Comparison of ENCODE assay signal across 1 cellular context in the genomic region with DNA sequence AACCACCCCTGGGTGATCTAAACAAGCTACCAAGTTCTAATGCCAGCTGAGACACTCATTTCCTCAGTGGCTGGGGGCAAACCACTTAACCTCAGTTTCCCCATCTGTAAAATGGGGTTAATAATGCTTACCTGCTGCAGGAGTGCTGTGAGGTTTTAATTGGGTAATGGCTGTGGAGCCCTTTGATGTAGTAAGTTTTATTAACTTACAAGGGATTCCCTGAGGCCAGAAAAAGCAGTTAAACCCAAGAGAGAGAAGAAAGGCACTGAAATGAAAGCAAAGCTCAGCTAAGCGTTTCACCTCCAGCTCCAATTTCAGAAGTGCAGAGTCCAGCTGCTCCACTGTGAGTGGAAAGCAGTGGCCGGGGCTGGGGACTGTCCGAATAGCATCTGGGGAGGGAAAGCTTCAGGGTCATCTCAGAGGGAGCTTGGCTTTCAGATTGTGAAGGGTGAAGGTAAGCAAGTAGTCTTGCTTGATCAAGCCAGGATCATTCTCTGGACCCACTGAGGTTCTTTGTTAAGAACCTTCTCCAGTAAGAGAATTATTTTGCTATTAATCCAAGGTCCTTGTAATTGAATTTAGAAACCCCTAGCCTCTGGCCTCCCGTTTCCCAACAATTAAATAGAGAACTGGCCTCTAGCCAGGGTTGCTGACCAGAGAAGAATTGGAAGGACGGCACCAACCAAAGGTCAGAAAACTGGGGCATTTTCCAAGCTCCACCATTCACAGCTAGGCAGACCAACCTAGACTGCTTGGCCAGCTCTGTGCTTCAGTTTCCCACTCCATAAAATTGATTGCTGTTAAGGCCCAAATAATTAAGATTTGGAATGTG.
A peak's percentile ranks its signal among the peaks of the same experiment; 100 is the strongest.
TF ChIP-seq lines count a peak whose summit lies in the region.

No MANE protein-coding gene starts in this region.

TF ChIP-seq in HepG2, 621 proteins besides CTCF, POLR2A, EP300 and RAD21 (continued from another document and continues in another):
- TF ChIP-seq PHF20 (CRISPR knock-in tag; IDR thresholded peaks at IDR 0.05) (no peak), TAF1 (CRISPR knock-in tag; IDR thresholded peaks at IDR 0.05) (no peak), ZNF687 (CRISPR knock-in tag; IDR thresholded peaks at IDR 0.05) (no peak), ZNF775 (CRISPR knock-in tag; IDR thresholded peaks at IDR 0.05; ENCODE audit: borderline replicate concordance) (no peak), ZNF143 (CRISPR knock-in tag; IDR thresholded peaks at IDR 0.05) (no peak), ZNF609 (CRISPR knock-in tag; IDR thresholded peaks at IDR 0.05; ENCODE audit: borderline replicate concordance) (0 out of 2 replicates have a peak, but pooled peaks have one; percentile 48), U2AF1 (optimal IDR thresholded peaks at IDR 0.05; ENCODE audit: low read depth, low read length) (no peak), ZBTB1 (CRISPR knock-in tag; IDR thresholded peaks at IDR 0.05; ENCODE audit: borderline replicate concordance) (no peak), ZBTB7A (CRISPR knock-in tag; IDR thresholded peaks at IDR 0.05) (no peak), POGZ (CRISPR knock-in tag; IDR thresholded peaks at IDR 0.05) (no peak), ZNF567 (CRISPR knock-in tag; IDR thresholded peaks at IDR 0.05; ENCODE audit: borderline replicate concordance) (0 out of 2 replicates have a peak, but pooled peaks have one; percentile 23), SP4 (CRISPR knock-in tag; IDR thresholded peaks at IDR 0.05) (no peak), ZNF296 (CRISPR knock-in tag; conservative IDR thresholded peaks at IDR 0.05) (no peak), NFATC3 (CRISPR knock-in tag; IDR thresholded peaks at IDR 0.05) (no peak), SMYD3 (CRISPR knock-in tag; IDR thresholded peaks at IDR 0.05) (no peak), KDM2A (CRISPR knock-in tag; IDR thresholded peaks at IDR 0.05; ENCODE audit: borderline replicate concordance, low read depth) (0 out of 2 replicates have a peak, but pooled peaks have one; percentile 21), GATA4 (IDR thresholded peaks at IDR 0.05; ENCODE audit: borderline replicate concordance, low read depth) (no peak), POGK (CRISPR knock-in tag; conservative IDR thresholded peaks at IDR 0.05) (no peak), GATAD2A (CRISPR knock-in tag; IDR thresholded peaks at IDR 0.05) (peak; percentile 37; the same call in 1 of the 2 replicates), NCOA1 (CRISPR knock-in tag; IDR thresholded peaks at IDR 0.05) (no peak), GTF2F1 (IDR thresholded peaks at IDR 0.05; ENCODE audit: low read length) (no peak), BCL6 (CRISPR knock-in tag; IDR thresholded peaks at IDR 0.05) (0 out of 2 replicates have a peak, but pooled peaks have one; percentile 7), ZMAT3 (CRISPR knock-in tag; conservative IDR thresholded peaks at IDR 0.05) (no peak), ZNF772 (CRISPR knock-in tag; IDR thresholded peaks at IDR 0.05) (no peak), FOXC1 (CRISPR knock-in tag; IDR thresholded peaks at IDR 0.05; ENCODE audit: borderline replicate concordance) (no peak), KLF6 (CRISPR knock-in tag; IDR thresholded peaks at IDR 0.05) (no peak), FOXK1 (CRISPR knock-in tag; IDR thresholded peaks at IDR 0.05; ENCODE audit: borderline replicate concordance, low read depth) (no peak), SALL2 (CRISPR knock-in tag; IDR thresholded peaks at IDR 0.05) (no peak), SRF (IDR thresholded peaks at IDR 0.05; ENCODE audit: low read depth, low read length) (no peak), ZKSCAN8 (CRISPR knock-in tag; IDR thresholded peaks at IDR 0.05; ENCODE audit: borderline replicate concordance) (no peak), SATB2 (CRISPR knock-in tag; IDR thresholded peaks at IDR 0.05) (no peak), ZNF282 (IDR thresholded peaks at IDR 0.05; ENCODE audit: partially characterized antibody) (no peak), ZNF530 (CRISPR knock-in tag; IDR thresholded peaks at IDR 0.05; ENCODE audit: low read depth) (no peak), ZNF660 (CRISPR knock-in tag; IDR thresholded peaks at IDR 0.05; ENCODE audit: borderline replicate concordance, low read depth) (no peak), HOMEZ (CRISPR knock-in tag; IDR thresholded peaks at IDR 0.05; ENCODE audit: low read depth) (no peak), ZNF589 (CRISPR knock-in tag; conservative IDR thresholded peaks at IDR 0.05) (no peak), REL (CRISPR knock-in tag; conservative IDR thresholded peaks at IDR 0.05) (no peak), RORA (CRISPR knock-in tag; IDR thresholded peaks at IDR 0.05) (no peak), ZNF614 (CRISPR knock-in tag; IDR thresholded peaks at IDR 0.05; ENCODE audit: borderline replicate concordance) (no peak), NPAS2 (CRISPR knock-in tag; IDR thresholded peaks at IDR 0.05; ENCODE audit: borderline replicate concordance) (no peak), ZNF337 (CRISPR knock-in tag; IDR thresholded peaks at IDR 0.05; ENCODE audit: borderline replicate concordance, low read depth) (no peak), ZNF136 (CRISPR knock-in tag; IDR thresholded peaks at IDR 0.05; ENCODE audit: low read depth) (no peak)
- TF ChIP-seq, protein P1, sequence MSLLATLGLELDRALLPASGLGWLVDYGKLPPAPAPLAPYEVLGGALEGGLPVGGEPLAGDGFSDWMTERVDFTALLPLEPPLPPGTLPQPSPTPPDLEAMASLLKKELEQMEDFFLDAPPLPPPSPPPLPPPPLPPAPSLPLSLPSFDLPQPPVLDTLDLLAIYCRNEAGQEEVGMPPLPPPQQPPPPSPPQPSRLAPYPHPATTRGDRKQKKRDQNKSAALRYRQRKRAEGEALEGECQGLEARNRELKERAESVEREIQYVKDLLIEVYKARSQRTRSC (CRISPR knock-in tag; IDR thresholded peaks at IDR 0.05; ENCODE audit: low read depth): no peak
- TF ChIP-seq, protein P2, sequence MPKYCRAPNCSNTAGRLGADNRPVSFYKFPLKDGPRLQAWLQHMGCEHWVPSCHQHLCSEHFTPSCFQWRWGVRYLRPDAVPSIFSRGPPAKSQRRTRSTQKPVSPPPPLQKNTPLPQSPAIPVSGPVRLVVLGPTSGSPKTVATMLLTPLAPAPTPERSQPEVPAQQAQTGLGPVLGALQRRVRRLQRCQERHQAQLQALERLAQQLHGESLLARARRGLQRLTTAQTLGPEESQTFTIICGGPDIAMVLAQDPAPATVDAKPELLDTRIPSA (CRISPR knock-in tag; IDR thresholded peaks at IDR 0.05; ENCODE audit: borderline replicate concordance): no peak
- TF ChIP-seq, protein P3, sequence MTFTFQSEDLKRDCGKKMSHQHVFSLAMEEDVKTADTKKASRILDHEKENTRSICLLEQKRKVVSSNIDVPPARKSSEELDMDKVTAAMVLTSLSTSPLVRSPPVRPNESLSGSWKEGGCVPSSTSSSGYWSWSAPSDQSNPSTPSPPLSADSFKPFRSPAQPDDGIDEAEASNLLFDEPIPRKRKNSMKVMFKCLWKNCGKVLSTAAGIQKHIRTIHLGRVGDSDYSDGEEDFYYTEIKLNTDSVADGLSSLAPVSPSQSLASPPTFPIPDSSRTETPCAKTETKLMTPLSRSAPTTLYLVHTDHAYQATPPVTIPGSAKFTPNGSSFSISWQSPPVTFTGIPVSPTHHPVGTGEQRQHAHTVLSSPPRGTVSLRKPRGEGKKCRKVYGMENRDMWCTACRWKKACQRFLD (CRISPR knock-in tag; IDR thresholded peaks at IDR 0.05; ENCODE audit: borderline replicate concordance): no peak
- TF ChIP-seq, protein P4, sequence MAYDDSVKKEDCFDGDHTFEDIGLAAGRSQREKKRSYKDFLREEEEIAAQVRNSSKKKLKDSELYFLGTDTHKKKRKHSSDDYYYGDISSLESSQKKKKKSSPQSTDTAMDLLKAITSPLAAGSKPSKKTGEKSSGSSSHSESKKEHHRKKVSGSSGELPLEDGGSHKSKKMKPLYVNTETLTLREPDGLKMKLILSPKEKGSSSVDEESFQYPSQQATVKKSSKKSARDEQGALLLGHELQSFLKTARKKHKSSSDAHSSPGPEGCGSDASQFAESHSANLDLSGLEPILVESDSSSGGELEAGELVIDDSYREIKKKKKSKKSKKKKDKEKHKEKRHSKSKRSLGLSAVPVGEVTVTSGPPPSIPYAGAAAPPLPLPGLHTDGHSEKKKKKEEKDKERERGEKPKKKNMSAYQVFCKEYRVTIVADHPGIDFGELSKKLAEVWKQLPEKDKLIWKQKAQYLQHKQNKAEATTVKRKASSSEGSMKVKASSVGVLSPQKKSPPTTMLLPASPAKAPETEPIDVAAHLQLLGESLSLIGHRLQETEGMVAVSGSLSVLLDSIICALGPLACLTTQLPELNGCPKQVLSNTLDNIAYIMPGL (CRISPR knock-in tag; IDR thresholded peaks at IDR 0.05; ENCODE audit: borderline replicate concordance in 1 of 2, low read depth in 1 of 2): no peak
- TF ChIP-seq, protein P5, sequence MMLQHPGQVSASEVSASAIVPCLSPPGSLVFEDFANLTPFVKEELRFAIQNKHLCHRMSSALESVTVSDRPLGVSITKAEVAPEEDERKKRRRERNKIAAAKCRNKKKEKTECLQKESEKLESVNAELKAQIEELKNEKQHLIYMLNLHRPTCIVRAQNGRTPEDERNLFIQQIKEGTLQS (CRISPR knock-in tag; IDR thresholded peaks at IDR 0.05): no peak
